Comparison of ENCODE assay signal across 16 cellular contexts in genomic region chr10:123808286-123808685, GRCh38.
"Had no signal": no experiment of that assay in that cellular context is flagged by ENCODE, and none has a peak within 500 bp of the region (broad histone marks: within the 10 kb centered on the region; RNA-seq: fewer than 3 reads in every experiment).

No MANE protein-coding gene starts in this region.

- H3K36me3 ChIP-seq: heart right ventricle, left ventricle myocardium inferior had no signal

- FAIRE-seq: islet of Langerhans, small intestine had no signal

- H3K9me3 Mint-ChIP-seq: activated B cell treated with CpG ODN at 0.5 μM for 24 hours; activated CD4-positive, alpha-beta T cell treated with anti-CD3 and anti-CD28 coated beads, Interleukin-2, amount 10 ng/mL, durations not matched to agents 7 days and 5 days; activated naive CD4-positive, alpha-beta T cell treated with anti-CD3 and anti-CD28 coated beads for 36 hours; activated T-helper 17 cell treated with anti-CD3 and anti-CD28 coated beads, Interleukin-2, amount 50 U/mL, for 72 hours; effector memory CD8-positive, alpha-beta T cell had no signal

- H3K27ac ChIP-seq: left ventricle myocardium inferior, parathyroid adenoma had no signal

- H3K4me3 ChIP-seq: heart right ventricle, left ventricle myocardium inferior had no signal

- H3K4me1 ChIP-seq: left ventricle myocardium inferior, parathyroid adenoma had no signal

- H3K4me3 Mint-ChIP-seq: activated B cell treated with CpG ODN at 0.5 μM for 24 hours; activated CD4-positive, alpha-beta T cell treated with anti-CD3 and anti-CD28 coated beads, Interleukin-2, amount 10 ng/mL, durations not matched to agents 7 days and 5 days; activated naive CD4-positive, alpha-beta T cell treated with anti-CD3 and anti-CD28 coated beads for 36 hours; activated T-helper 17 cell treated with anti-CD3 and anti-CD28 coated beads, Interleukin-2, amount 50 U/mL, for 72 hours; effector memory CD8-positive, alpha-beta T cell; T-helper 17 cell had no signal

- H3K4me1 Mint-ChIP-seq: activated B cell treated with CpG ODN at 0.5 μM for 24 hours; activated CD4-positive, alpha-beta T cell treated with anti-CD3 and anti-CD28 coated beads, Interleukin-2, amount 10 ng/mL, durations not matched to agents 7 days and 5 days; activated T-helper 17 cell treated with anti-CD3 and anti-CD28 coated beads, Interleukin-2, amount 50 U/mL, for 72 hours; T-helper 17 cell had no signal

- H2AFZ ChIP-seq: parathyroid adenoma had no signal

- H3K79me2 ChIP-seq: parathyroid adenoma had no signal

- DNase-seq: activated B cell treated with CpG ODN at 0.5 μM for 24 hours; activated CD4-positive, alpha-beta T cell treated with anti-CD3 and anti-CD28 coated beads, Interleukin-2, amount 10 ng/mL, durations not matched to agents 7 days and 5 days; activated T-cell treated with anti-CD3 and anti-CD28 coated beads for 4 hours; central memory CD4-positive, alpha-beta T cell; cortex of kidney; effector memory CD8-positive, alpha-beta T cell; erythroblast; heart right ventricle; left ventricle myocardium inferior; retina; small intestine; T-helper 17 cell had no signal

- H3K9ac ChIP-seq: parathyroid adenoma had no signal

- H3K27ac Mint-ChIP-seq: activated B cell treated with CpG ODN at 0.5 μM for 24 hours; activated CD4-positive, alpha-beta T cell treated with anti-CD3 and anti-CD28 coated beads, Interleukin-2, amount 10 ng/mL, durations not matched to agents 7 days and 5 days; activated naive CD4-positive, alpha-beta T cell treated with anti-CD3 and anti-CD28 coated beads for 36 hours; activated T-helper 17 cell treated with anti-CD3 and anti-CD28 coated beads, Interleukin-2, amount 50 U/mL, for 72 hours; effector memory CD8-positive, alpha-beta T cell; T-helper 17 cell had no signal

- ATAC-seq: activated T-helper 17 cell treated with anti-CD3 and anti-CD28 coated beads, Interleukin-2, amount 50 U/mL, for 72 hours; effector memory CD8-positive, alpha-beta T cell; T-helper 17 cell had no signal
